ENCODE assay signal across 8 cellular contexts in genomic region chr1:38586993-38587646, GRCh38.
DNase-seq lines count a peak whose midpoint lies in the region; ATAC-seq and TF ChIP-seq lines count a peak whose summit lies in the region.

No MANE protein-coding gene starts in this region.

- no peak for ATAC-seq in stimulated activated naive CD8-positive, alpha-beta T cell treated with anti-CD3 and anti-CD28 coated beads, Interleukin-15, Interleukin-2, amounts not matched to agents 100 U/mL and 50 U/mL, for 24 hours
- ATAC-seq in GM21526 (IDR thresholded peaks at IDR 0.05; ENCODE audit: low FRiP score, unreplicated experiment), result no peak

- TF ChIP-seq RAD21 in Ishikawa (IDR thresholded peaks at IDR 0.05; ENCODE audit: low read depth), result peak; percentile 70

- no peak for TF ChIP-seq EP300 in Ishikawa (IDR thresholded peaks at IDR 0.05; ENCODE audit: borderline replicate concordance)

- peak; percentile 100 for DNase-seq in DMS 273 (lab: John Stamatoyannopoulos, UW; ENCODE audit: unreplicated experiment)
- DNase-seq in activated CD4-positive, alpha-beta T cell treated with anti-CD3 and anti-CD28 coated beads for 1 hour, result peak; percentile 17
- DNase-seq in dermis microvascular lymphatic vessel endothelial cell (ENCODE audit: low read depth in 2 of 2), result peak; percentile 1 to 33
- DNase-seq in midbrain (lab: John Stamatoyannopoulos, UW), result peak; percentile 22
- peak; percentile 68 for DNase-seq in stimulated activated naive CD8-positive, alpha-beta T cell treated with anti-CD3 and anti-CD28 coated beads, Interleukin-15, Interleukin-2, amounts not matched to agents 100 U/mL and 50 U/mL, for 24 hours
- DNase-seq in DMS153 (lab: John Stamatoyannopoulos, UW), result no peak

TF ChIP-seq in Ishikawa, 13 proteins besides CTCF, POLR2A, EP300 and RAD21:
- no peak for TF ChIP-seq MAX (IDR thresholded peaks at IDR 0.05)
- no peak for TF ChIP-seq CREB1 (IDR thresholded peaks at IDR 0.05; ENCODE audit: low read depth)
